30 cellular contexts compared by ENCODE assay signal in genomic region chr22:34004058-34004457, GRCh38.
"Had no signal": no experiment of that assay in that cellular context is flagged by ENCODE, and none has a peak within 500 bp of the region (broad histone marks: within the 10 kb centered on the region; RNA-seq: fewer than 3 reads in every experiment).

No MANE protein-coding gene starts in this region.

- ATAC-seq: activated naive CD8-positive, alpha-beta T cell treated with anti-CD3 and anti-CD28 coated beads, Interleukin-2, amount 50 U/mL, for 24 hours; activated T-cell treated with anti-CD3 and anti-CD28 coated beads, Interleukin-2, amount 50 U/mL, for 72 hours; esophagus mucosa; gastrocnemius medialis; heart left ventricle had no signal

- H3K36me3 ChIP-seq: adrenal gland, ascending aorta, gastrocnemius medialis, heart left ventricle had no signal

- H3K9me3 ChIP-seq: adrenal gland had no signal

- H3K4me1 ChIP-seq: adrenal gland, ascending aorta, gastrocnemius medialis, heart left ventricle had no signal

- H3K4me3 Mint-ChIP-seq: activated CD4-positive, alpha-beta memory T cell treated with anti-CD3 and anti-CD28 coated beads, Interleukin-2, amount 10 ng/mL, durations not matched to agents 7 days and 5 days; activated CD4-positive, alpha-beta T cell treated with anti-CD3 and anti-CD28 coated beads, Interleukin-2, amount 10 ng/mL, durations not matched to agents 7 days and 5 days; activated naive CD4-positive, alpha-beta T cell treated with anti-CD3 and anti-CD28 coated beads, Interleukin-2, amount 50 U/mL, for 24 hours; activated naive CD8-positive, alpha-beta T cell treated with anti-CD3 and anti-CD28 coated beads for 36 hours; activated naive CD8-positive, alpha-beta T cell treated with anti-CD3 and anti-CD28 coated beads, Interleukin-2, amount 50 U/mL, for 24 hours; activated T-cell treated with anti-CD3 and anti-CD28 coated beads, Interleukin-2, amount 50 U/mL, for 24 hours; activated T-cell treated with anti-CD3 and anti-CD28 coated beads, Interleukin-2, amount 50 U/mL, for 72 hours; brain; central memory CD8-positive, alpha-beta T cell; dendritic cell treated with granulocyte-macrophage colony-stimulating factor and Interleukin-4, amounts not matched to agents 40 ng/mL and 50 ng/mL, for 4 days; endodermal cell had no signal

- H3K27me3 ChIP-seq: adrenal gland, ascending aorta, dorsolateral prefrontal cortex, heart left ventricle had no signal

- H3K27ac Mint-ChIP-seq: activated CD4-positive, alpha-beta memory T cell treated with anti-CD3 and anti-CD28 coated beads, Interleukin-2, amount 10 ng/mL, durations not matched to agents 7 days and 5 days; activated CD4-positive, alpha-beta T cell treated with anti-CD3 and anti-CD28 coated beads, Interleukin-2, amount 10 ng/mL, durations not matched to agents 7 days and 5 days; activated naive CD4-positive, alpha-beta T cell treated with anti-CD3 and anti-CD28 coated beads, Interleukin-2, amount 50 U/mL, for 24 hours; activated naive CD8-positive, alpha-beta T cell treated with anti-CD3 and anti-CD28 coated beads for 36 hours; activated naive CD8-positive, alpha-beta T cell treated with anti-CD3 and anti-CD28 coated beads, Interleukin-2, amount 50 U/mL, for 24 hours; activated T-cell treated with anti-CD3 and anti-CD28 coated beads, Interleukin-2, amount 50 U/mL, for 24 hours; activated T-cell treated with anti-CD3 and anti-CD28 coated beads, Interleukin-2, amount 50 U/mL, for 72 hours; brain; dendritic cell treated with granulocyte-macrophage colony-stimulating factor and Interleukin-4, amounts not matched to agents 40 ng/mL and 50 ng/mL, for 4 days; endodermal cell had no signal

- DNase-seq: activated CD4-positive, alpha-beta memory T cell treated with anti-CD3 and anti-CD28 coated beads, Interleukin-2, amount 10 ng/mL, durations not matched to agents 7 days and 5 days; activated CD4-positive, alpha-beta T cell treated with anti-CD3 and anti-CD28 coated beads for 4 hours; activated CD4-positive, alpha-beta T cell treated with anti-CD3 and anti-CD28 coated beads, Interleukin-2, amount 10 ng/mL, durations not matched to agents 7 days and 5 days; activated CD4-positive, alpha-beta T cell treated with anti-CD3 and anti-CD28 coated beads, Interleukin-2, amount 50 U/mL, for 4 hours; activated CD4-positive, CD25-positive, alpha-beta regulatory T cell; activated CD4-positive, CD25-positive, alpha-beta regulatory T cell treated with anti-CD3 and anti-CD28 coated beads, Interleukin-2, amount 50 U/mL, for 72 hours; activated CD8-positive, alpha-beta memory T cell treated with anti-CD3 and anti-CD28 coated beads, Interleukin-2, amount 50 U/mL, for 48 hours; activated gamma-delta T cell treated with Interleukin-2 at 50 U/mL for 16 hours; activated naive CD4-positive, alpha-beta T cell treated with Interleukin-2 at 50 U/mL for 16 hours; activated naive CD8-positive, alpha-beta T cell treated with anti-CD3 and anti-CD28 coated beads for 36 hours; activated naive CD8-positive, alpha-beta T cell treated with anti-CD3 and anti-CD28 coated beads, Interleukin-2, amount 50 U/mL, for 24 hours; activated T-cell treated with anti-CD3 and anti-CD28 coated beads for 4 hours; activated T-cell treated with anti-CD3 and anti-CD28 coated beads, Interleukin-2, amount 50 U/mL, for 24 hours; activated T-cell treated with anti-CD3 and anti-CD28 coated beads, Interleukin-2, amount 50 U/mL, for 72 hours; adrenal gland; dorsolateral prefrontal cortex; effector memory CD4-positive, alpha-beta T cell; endodermal cell; foreskin fibroblast; gastrocnemius medialis; glutamatergic neuron; heart left ventricle; T-helper 2 cell had no signal

- H3K4me3 ChIP-seq: adrenal gland, ascending aorta, coronary artery, dorsolateral prefrontal cortex, gastrocnemius medialis, heart left ventricle had no signal

- H3K27me3 Mint-ChIP-seq: activated CD4-positive, alpha-beta memory T cell treated with anti-CD3 and anti-CD28 coated beads, Interleukin-2, amount 10 ng/mL, durations not matched to agents 7 days and 5 days; activated CD4-positive, alpha-beta T cell treated with anti-CD3 and anti-CD28 coated beads, Interleukin-2, amount 10 ng/mL, durations not matched to agents 7 days and 5 days; activated naive CD8-positive, alpha-beta T cell treated with anti-CD3 and anti-CD28 coated beads for 36 hours; activated naive CD8-positive, alpha-beta T cell treated with anti-CD3 and anti-CD28 coated beads, Interleukin-2, amount 50 U/mL, for 24 hours; activated T-cell treated with anti-CD3 and anti-CD28 coated beads, Interleukin-2, amount 50 U/mL, for 24 hours; central memory CD8-positive, alpha-beta T cell; dendritic cell treated with granulocyte-macrophage colony-stimulating factor and Interleukin-4, amounts not matched to agents 40 ng/mL and 50 ng/mL, for 4 days had no signal

- H3K27ac ChIP-seq: adrenal gland, ascending aorta, coronary artery, dorsolateral prefrontal cortex, gastrocnemius medialis, heart left ventricle had no signal

- H3K36me3 Mint-ChIP-seq: activated naive CD4-positive, alpha-beta T cell treated with anti-CD3 and anti-CD28 coated beads, Interleukin-2, amount 50 U/mL, for 24 hours; activated naive CD8-positive, alpha-beta T cell treated with anti-CD3 and anti-CD28 coated beads for 36 hours; brain had no signal

- H3K4me1 Mint-ChIP-seq: activated CD4-positive, alpha-beta memory T cell treated with anti-CD3 and anti-CD28 coated beads, Interleukin-2, amount 10 ng/mL, durations not matched to agents 7 days and 5 days; activated CD4-positive, alpha-beta T cell treated with anti-CD3 and anti-CD28 coated beads, Interleukin-2, amount 10 ng/mL, durations not matched to agents 7 days and 5 days; activated naive CD4-positive, alpha-beta T cell treated with anti-CD3 and anti-CD28 coated beads, Interleukin-2, amount 50 U/mL, for 24 hours; activated naive CD8-positive, alpha-beta T cell treated with anti-CD3 and anti-CD28 coated beads for 36 hours; activated naive CD8-positive, alpha-beta T cell treated with anti-CD3 and anti-CD28 coated beads, Interleukin-2, amount 50 U/mL, for 24 hours; brain; central memory CD8-positive, alpha-beta T cell; endodermal cell had no signal
